In the genomic region with DNA sequence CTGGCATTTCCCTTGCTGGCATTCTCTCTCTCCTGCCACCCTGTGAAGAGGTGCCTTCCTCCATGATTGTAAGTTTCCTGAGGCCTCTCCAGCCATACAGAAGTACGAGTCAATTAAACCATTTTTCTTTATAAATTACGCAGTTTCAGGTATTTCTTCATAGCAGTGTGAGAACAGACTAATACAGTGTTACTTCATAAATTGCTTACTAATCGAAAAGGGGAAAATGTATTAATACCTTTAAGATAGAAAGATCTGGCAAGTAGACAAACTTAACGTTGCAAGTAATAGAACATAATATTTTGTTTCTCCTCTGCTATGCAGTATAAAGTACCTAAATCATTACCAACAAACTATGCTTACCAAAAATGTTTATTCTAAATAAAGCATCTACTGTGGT, we compare ENCODE assay signal across 21 cellular contexts.
DNase-seq lines count a peak whose midpoint lies in the region; ATAC-seq, FAIRE-seq and TF ChIP-seq lines count a peak whose summit lies in the region.
"Had no signal": no experiment of that assay in that cellular context is flagged by ENCODE, and none has a peak within 500 bp of the region (broad histone marks: within the 10 kb centered on the region; RNA-seq: fewer than 3 reads in every experiment).

No MANE protein-coding gene starts in this region.

- H3K4me2 ChIP-seq in A549 (no peak overlapping the region), IMR-90 (ENCODE audit: low read depth, low read length) (no peak overlapping the region), H1 (ENCODE audit: insufficient read depth in 1 of 2, low read depth in 2 of 2, low read length in 2 of 2) (no peak overlapping the region)
- H3K4me2 ChIP-seq: BLaER1 treated with 17β-estradiol and CSF1 and Interleukin-3, amounts not matched to agents 10 nM and 100 nM had no signal

- no peak overlapping the region for H3K18ac ChIP-seq in IMR-90 (ENCODE audit: low read depth, low read length)
- no peak overlapping the region for H3K18ac ChIP-seq in H1 (ENCODE audit: extremely low read depth, low read length)

- H2BK12ac ChIP-seq in H1 (ENCODE audit: low read depth, low read length): no peak overlapping the region

- CTCF ChIA-PET in A549 (lab: Yijun Ruan, JAX) (no interaction called here), IMR-90 (lab: Yijun Ruan, JAX) (no interaction called here), H1 (lab: Charles Lee; ENCODE audit: partially characterized antibody) (no interaction called here)

- H3K9me3 ChIP-seq in A549: no peaks in the 10 kb centered on the region
- H3K9me3 ChIP-seq in IMR-90 (ENCODE audit: control insufficient read depth, insufficient read depth, low read length): peaks cover 2% of the 10 kb centered on the region; the same call in 1 of the 2 replicates
- no peaks in the 10 kb centered on the region; a peak in 1 of 4 replicates for H3K9me3 ChIP-seq in H1 (ENCODE audit: insufficient read depth in 2 of 2, low read depth in 1 of 2, low read length in 1 of 2)
- H3K9me3 ChIP-seq: Caco-2 had no signal

- TF ChIP-seq EP300 in A549 (IDR thresholded peaks at IDR 0.05) (no peak), H1 (IDR thresholded peaks at IDR 0.05; ENCODE audit: borderline replicate concordance in 1 of 2, low read depth in 2 of 2, low read length in 2 of 2) (no peak)

- dilution Hi-C loops in IMR-90 (cut with HindIII; ENCODE audit: low sequenced_read_pairs, unreplicated experiment): no loop called here

- H4K20me1 ChIP-seq in IMR-90 (ENCODE audit: insufficient read depth, low read length) (no peaks in the 10 kb centered on the region), H1 (replicated peaks in 1 of 2; ENCODE audit: control insufficient read depth in 1 of 2, insufficient read depth in 2 of 2, low read length in 2 of 2) (no peaks in the 10 kb centered on the region)
- H4K20me1 ChIP-seq: BLaER1 treated with 17β-estradiol and CSF1 and Interleukin-3, amounts not matched to agents 10 nM and 100 nM had no signal

- H2BK20ac ChIP-seq in IMR-90 (ENCODE audit: low read depth, low read length) (no peak overlapping the region), H1 (ENCODE audit: low read length) (no peak overlapping the region)

- H4K91ac ChIP-seq in IMR-90 (ENCODE audit: insufficient read depth, low read depth, low read length) (no peak overlapping the region), H1 (replicated peaks; ENCODE audit: insufficient read length, low read length) (no peak overlapping the region)

- H3K56ac ChIP-seq in IMR-90 (ENCODE audit: extremely low read depth, insufficient read depth, low read length): no peak overlapping the region
- H3K56ac ChIP-seq in H1 (replicated peaks; ENCODE audit: insufficient read length, low read depth, low read length): no peak overlapping the region

- no peaks in the 10 kb centered on the region for H3K23me2 ChIP-seq in H1 (ENCODE audit: low read depth, low read length)

- H2BK15ac ChIP-seq in IMR-90 (ENCODE audit: low read depth, low read length): no peak overlapping the region
- no peak overlapping the region for H2BK15ac ChIP-seq in H1 (ENCODE audit: low read length)

- BruUV-seq in IMR-90 (replicated peaks; lab: Mats Ljungman, UMichigan): no TSS peak

- H3K14ac ChIP-seq in IMR-90 (replicated peaks; ENCODE audit: low read depth, low read length) (no peak overlapping the region), H1 (ENCODE audit: insufficient read length) (no peak overlapping the region)

- H4K8ac ChIP-seq in IMR-90 (ENCODE audit: low read depth in 2 of 2, low read length in 2 of 2): no peak overlapping the region
- H4K8ac ChIP-seq in H1 (ENCODE audit: extremely low read depth, insufficient read depth, low read length): no peak overlapping the region

- no peak overlapping the region for H3K4me3 ChIP-seq in A549
- H3K4me3 ChIP-seq in IMR-90 (ENCODE audit: insufficient read depth, low read depth, low read length): no peak overlapping the region
- H3K4me3 ChIP-seq in H1 (ENCODE audit: extremely low read depth in 1 of 4, insufficient read depth in 2 of 4, low read depth in 3 of 4, low read length in 4 of 4): no peak overlapping the region
- H3K4me3 ChIP-seq: BLaER1 treated with 17β-estradiol and CSF1 and Interleukin-3, amounts not matched to agents 10 nM and 100 nM; GM12878 had no signal

- H2BK5ac ChIP-seq in IMR-90 (ENCODE audit: low read depth, low read length, poor library complexity, severe bottlenecking) (no peak overlapping the region), H1 (ENCODE audit: low read depth, low read length) (no peak overlapping the region)

- no peak overlapping the region for H3K9ac ChIP-seq in IMR-90 (ENCODE audit: low read depth, low read length)
- no peak overlapping the region for H3K9ac ChIP-seq in H1 (replicated peaks in 1 of 4; ENCODE audit: extremely low read depth in 1 of 4, low read depth in 3 of 4, low read length in 3 of 4)
- H3K9ac ChIP-seq: BLaER1 treated with 17β-estradiol and CSF1 and Interleukin-3, amounts not matched to agents 10 nM and 100 nM had no signal

- H2AK5ac ChIP-seq in IMR-90 (ENCODE audit: low read depth, low read length): no peak overlapping the region
- no peak overlapping the region for H2AK5ac ChIP-seq in H1 (ENCODE audit: low read depth, low read length)

- H3K79me2 ChIP-seq in H1 (ENCODE audit: control insufficient read depth in 1 of 2, insufficient read depth in 2 of 2, low read length in 2 of 2): no peaks in the 10 kb centered on the region

- FAIRE-seq in A549 (lab: Jason Lieb, UNC) (no peak), H1 (lab: Jason Lieb, UNC) (no peak)
- FAIRE-seq: D721Med, GM12878, GM12892, GM18507 had no signal

- H2AFZ ChIP-seq in IMR-90 (replicated peaks; ENCODE audit: low read length, poor library complexity) (no peak overlapping the region), H1 (ENCODE audit: low read length) (no peak overlapping the region)

- no peak for DNase-seq in A549 (ENCODE audit: low read depth in 1 of 2, low spot score in 1 of 2)
- DNase-seq in IMR-90: no peak
- DNase-seq in H1 (ENCODE audit: low read depth in 1 of 2, low spot score in 2 of 2): no peak
- no peak for DNase-seq in kidney glomerular epithelial cell (lab: John Stamatoyannopoulos, UW)
- DNase-seq in posterior vena cava (ENCODE audit: low spot score): no peak
- DNase-seq: 8988T; AML-193; Caco-2; Calu3; CD4-positive, alpha-beta T cell; CD8-positive, alpha-beta T cell; DMS53; DMS79; DND-41; GDM1 had no signal

- H3K27me3 ChIP-seq in IMR-90 (ENCODE audit: control insufficient read depth, insufficient read depth, low read length) (no peaks in the 10 kb centered on the region), H1 (replicated peaks in 1 of 4; ENCODE audit: control insufficient read depth in 3 of 4, extremely low read depth in 1 of 4, insufficient read depth in 3 of 4, low read length in 3 of 4) (peaks cover 0 to 1% (median 0%) of the 10 kb centered on the region in 4 experiments; a peak in 1 of 7 replicates)
- H3K27me3 ChIP-seq: BLaER1 treated with 17β-estradiol and CSF1 and Interleukin-3, amounts not matched to agents 10 nM and 100 nM had no signal

- intact Hi-C loops in IMR-90 (cut with micrococcal nuclease) (no loop called here), posterior vena cava (cut with DNase I) (no loop called here)

- H3K4me1 ChIP-seq in A549: no peaks in the 10 kb centered on the region
- H3K4me1 ChIP-seq in IMR-90 (ENCODE audit: control insufficient read depth, insufficient read depth, low read length): no peaks in the 10 kb centered on the region
- no peaks in the 10 kb centered on the region for H3K4me1 ChIP-seq in H1 (replicated peaks in 1 of 4; ENCODE audit: control insufficient read depth in 3 of 4, insufficient read depth in 4 of 4, low read length in 3 of 4)
- H3K4me1 ChIP-seq: BLaER1 treated with 17β-estradiol and CSF1 and Interleukin-3, amounts not matched to agents 10 nM and 100 nM; Caco-2 had no signal

- no peaks in the 10 kb centered on the region for H3K79me1 ChIP-seq in IMR-90 (ENCODE audit: low read depth in 1 of 2, low read length in 2 of 2)
- H3K79me1 ChIP-seq in H1 (ENCODE audit: low read depth, low read length): no peaks in the 10 kb centered on the region

- no peak for TF ChIP-seq RAD21 in A549 (conservative IDR thresholded peaks at IDR 0.05 in 1 of 2, IDR thresholded peaks at IDR 0.05 in 1 of 2)
- TF ChIP-seq RAD21 in IMR-90 (IDR thresholded peaks at IDR 0.05; ENCODE audit: low read length): no peak
- no peak for TF ChIP-seq RAD21 in H1 (IDR thresholded peaks at IDR 0.05 in 1 of 2, conservative IDR thresholded peaks at IDR 0.05 in 1 of 2; ENCODE audit: low read depth in 2 of 2, low read length in 2 of 2)

- H3K27ac ChIP-seq in A549: no peak overlapping the region
- no peak overlapping the region for H3K27ac ChIP-seq in IMR-90 (ENCODE audit: insufficient read depth, low read length)
- H3K27ac ChIP-seq in H1 (ENCODE audit: low read depth, low read length): no peak overlapping the region
- H3K27ac ChIP-seq: BLaER1 treated with 17β-estradiol and CSF1 and Interleukin-3, amounts not matched to agents 10 nM and 100 nM; C4-2B had no signal

- H3K23ac ChIP-seq in IMR-90 (ENCODE audit: low read depth, low read length) (no peak overlapping the region), H1 (ENCODE audit: insufficient read length) (no peak overlapping the region)

- in situ Hi-C loops in IMR-90 (cut with MboI; ENCODE audit: low sequenced_read_pairs): no loop called here

- TF ChIP-seq CTCF in A549 (IDR thresholded peaks at IDR 0.05): no peak
- no peak for TF ChIP-seq CTCF in IMR-90 (conservative IDR thresholded peaks at IDR 0.05; ENCODE audit: low read depth, low read length)
- TF ChIP-seq CTCF in H1 (IDR thresholded peaks at IDR 0.05; ENCODE audit: control extremely low read depth in 1 of 3, insufficient read depth in 1 of 3, low read depth in 1 of 3, low read length in 3 of 3): no peak

- no peak overlapping the region for H2AK9ac ChIP-seq in IMR-90 (replicated peaks; ENCODE audit: low read depth, low read length, poor library complexity)

- no peak for TF ChIP-seq POLR2A in A549 (IDR thresholded peaks at IDR 0.05; ENCODE audit: low read length)
- no peak for TF ChIP-seq POLR2A in IMR-90 (IDR thresholded peaks at IDR 0.05; ENCODE audit: low read depth, low read length)
- no peak for TF ChIP-seq POLR2A in H1 (IDR thresholded peaks at IDR 0.05; ENCODE audit: control extremely low read depth in 1 of 2, low read depth in 2 of 2, low read length in 2 of 2)

- POLR2A ChIA-PET in A549 (lab: Yijun Ruan, JAX): no interaction called here
- POLR2A ChIA-PET in IMR-90 (lab: Charles Lee; ENCODE audit: unreplicated experiment): no interaction called here
- POLR2A ChIA-PET in H1 (lab: Charles Lee; ENCODE audit: partially characterized antibody): no interaction called here

- H3K4ac ChIP-seq in IMR-90 (ENCODE audit: low read depth, low read length): no peak overlapping the region
- no peak overlapping the region for H3K4ac ChIP-seq in H1 (replicated peaks; ENCODE audit: insufficient read length, low read depth, low read length)

- no peak overlapping the region for H4K5ac ChIP-seq in IMR-90 (ENCODE audit: low read depth, low read length)
- H4K5ac ChIP-seq in H1 (ENCODE audit: insufficient read length, low read depth, low read length): no peak overlapping the region

- H3K9me1 ChIP-seq in IMR-90 (ENCODE audit: insufficient read depth, low read length): no peaks in the 10 kb centered on the region

- ATAC-seq in A549: no peak
- no peak for ATAC-seq in IMR-90 (ENCODE audit: low read depth)
- ATAC-seq: CD8-positive, alpha-beta T cell; GM12878 had no signal

- no peaks in the 10 kb centered on the region for H3K36me3 ChIP-seq in IMR-90 (ENCODE audit: control insufficient read depth, insufficient read depth, low read length)
- no peaks in the 10 kb centered on the region for H3K36me3 ChIP-seq in H1 (ENCODE audit: control insufficient read depth in 2 of 4, insufficient read depth in 4 of 4, low read length in 3 of 4)
- H3K36me3 ChIP-seq: BLaER1 treated with 17β-estradiol and CSF1 and Interleukin-3, amounts not matched to agents 10 nM and 100 nM had no signal

- 68% methylated on average over 4 of the region's 4 CpGs for WGBS in A549 (ENCODE audit: missing lambda C conversion rate)
- WGBS in IMR-90 (ENCODE audit: extremely low coverage in 2 of 2, insufficient read length in 1 of 2), 2 experiments: no CpG with 5 or more reads among the region's 4 CpGs
- WGBS in H1 (ENCODE audit: extremely low coverage in 1 of 2, insufficient coverage in 1 of 2, insufficient read length in 1 of 2, insufficient replicate concordance in 2 of 2, low coverage in 1 of 2, low lambda C conversion rate in 2 of 2, missing lambda C conversion rate in 1 of 2), 2 experiments: 85% methylated on average over 4 of the region's 4 CpGs; no CpG with 5 or more reads in 1 of the 2 experiments

- H2BK120ac ChIP-seq in IMR-90 (ENCODE audit: low read depth, low read length): no peak overlapping the region
- no peak overlapping the region for H2BK120ac ChIP-seq in H1 (replicated peaks; ENCODE audit: low read depth, low read length)
